10 cellular contexts compared by ENCODE assay signal in genomic region chr5:134530375-134531077, GRCh38. TPM values are rescaled to one million over a fixed set of nuclear protein-coding genes. Genes with fewer than 3 reads are reported as not detected.
DNase-seq lines count a peak whose midpoint lies in the region; ATAC-seq and TF ChIP-seq lines count a peak whose summit lies in the region.
"Had no signal": no experiment of that assay in that cellular context is flagged by ENCODE, and none has a peak within 500 bp of the region (broad histone marks: within the 10 kb centered on the region; RNA-seq: fewer than 3 reads in every experiment).

No MANE protein-coding gene starts in this region.

- H3K27me3 Mint-ChIP-seq in activated T-cell treated with anti-CD3 and anti-CD28 coated beads, Interleukin-2, amount 50 U/mL, for 24 hours = no peaks in the 10 kb centered on the region
- no peaks in the 10 kb centered on the region for H3K27me3 Mint-ChIP-seq in activated T-cell treated with anti-CD3 and anti-CD28 coated beads, Interleukin-2, amount 50 U/mL, for 4 hours (ENCODE audit: low read depth)
- H3K27me3 Mint-ChIP-seq in chondrocyte (ENCODE audit: low read depth) = no peaks in the 10 kb centered on the region

- peaks cover 23% of the 10 kb centered on the region for H3K36me3 Mint-ChIP-seq in activated T-cell treated with anti-CD3 and anti-CD28 coated beads, Interleukin-2, amount 50 U/mL, for 24 hours (ENCODE audit: low read depth)
- no peaks in the 10 kb centered on the region for H3K36me3 Mint-ChIP-seq in activated T-cell treated with anti-CD3 and anti-CD28 coated beads, Interleukin-2, amount 50 U/mL, for 4 hours (ENCODE audit: insufficient read depth)
- no peaks in the 10 kb centered on the region for H3K36me3 Mint-ChIP-seq in chondrocyte (ENCODE audit: low read depth)

- no peak for TF ChIP-seq POLR2A in thyroid gland (IDR thresholded peaks at IDR 0.05)

- peak overlapping the region; percentile 98 for H3K27ac Mint-ChIP-seq in activated T-cell treated with anti-CD3 and anti-CD28 coated beads, Interleukin-2, amount 50 U/mL, for 24 hours
- peak overlapping the region; percentile 76 for H3K27ac Mint-ChIP-seq in chondrocyte (ENCODE audit: unreplicated experiment)

- peaks cover 77% of the 10 kb centered on the region for H3K4me1 Mint-ChIP-seq in activated T-cell treated with anti-CD3 and anti-CD28 coated beads, Interleukin-2, amount 50 U/mL, for 24 hours (ENCODE audit: low read depth)
- H3K4me1 Mint-ChIP-seq in activated T-cell treated with anti-CD3 and anti-CD28 coated beads, Interleukin-2, amount 50 U/mL, for 4 hours (ENCODE audit: low read depth) = peaks cover 69% of the 10 kb centered on the region
- H3K4me1 Mint-ChIP-seq in chondrocyte (ENCODE audit: low read depth) = peaks cover 37% of the 10 kb centered on the region

- H3K4me3 ChIP-seq in thyroid gland (replicated peaks in 1 of 3) (no peak overlapping the region), A673 (ENCODE audit: low read depth, low read length, poor library complexity, severe bottlenecking) (no peak overlapping the region)

- H3K9me3 ChIP-seq in thyroid gland = no peaks in the 10 kb centered on the region
- no peaks in the 10 kb centered on the region for H3K9me3 ChIP-seq in A673 (ENCODE audit: low read depth, low read length, poor library complexity, severe bottlenecking)
- H3K9me3 ChIP-seq: vagina had no signal

- DNase-seq in activated T-cell treated with anti-CD3 and anti-CD28 coated beads, Interleukin-2, amount 50 U/mL, for 24 hours = no peak
- no peak for DNase-seq in activated T-cell treated with anti-CD3 and anti-CD28 coated beads, Interleukin-2, amount 50 U/mL, for 4 hours
- DNase-seq in chondrocyte (ENCODE audit: low spot score) (no peak), middle frontal gyrus (ENCODE audit: extremely low spot score, low spot score) (peak; percentile 9), thyroid gland (no peak), kidney glomerular epithelial cell (lab: John Stamatoyannopoulos, UW) (no peak), A673 (ENCODE audit: low spot score) (no peak), NCI-H1694 treated with DMSO at 0.1 percent for 48 hours (lab: John Stamatoyannopoulos, UW) (no peak)
- DNase-seq: stimulated activated CD4-positive, alpha-beta T cell treated with anti-CD3 and anti-CD28 coated beads, Interleukin-2, amount 100 ng/mL, for 24 hours had no signal

- 79 to 90% methylated on average over 8 of the region's 8 CpGs for WGBS in thyroid gland, 2 donors

- POLR2A ChIA-PET in A673 (lab: Charles Lee; ENCODE audit: low non-redundant PET) = no interaction called here

- H3K27ac ChIP-seq in thyroid gland = peak overlapping the region in 2 of 3 donors; percentile 12 to 26
- no peak overlapping the region for H3K27ac ChIP-seq in A673 (ENCODE audit: low read depth, low read length, poor library complexity, severe bottlenecking)
- H3K27ac ChIP-seq: vagina had no signal

- TF ChIP-seq CTCF in chondrocyte (IDR thresholded peaks at IDR 0.05) = no peak
- no peak for TF ChIP-seq CTCF in thyroid gland (IDR thresholded peaks at IDR 0.05)
- TF ChIP-seq CTCF in A673 (conservative IDR thresholded peaks at IDR 0.05; ENCODE audit: low read depth, low read length) = no peak

- no peaks in the 10 kb centered on the region for H3K9me3 Mint-ChIP-seq in activated T-cell treated with anti-CD3 and anti-CD28 coated beads, Interleukin-2, amount 50 U/mL, for 24 hours
- H3K9me3 Mint-ChIP-seq in activated T-cell treated with anti-CD3 and anti-CD28 coated beads, Interleukin-2, amount 50 U/mL, for 4 hours = no peaks in the 10 kb centered on the region
- H3K9me3 Mint-ChIP-seq in chondrocyte (ENCODE audit: low read depth) = no peaks in the 10 kb centered on the region

- CTCF ChIA-PET in A673 (lab: Charles Lee) = no interaction called here

- H3K4me1 ChIP-seq in thyroid gland (peaks cover 35 to 61% of the 10 kb centered on the region in 2 donors), A673 (ENCODE audit: insufficient read depth, low read length, poor library complexity, severe bottlenecking) (peaks cover 8% of the 10 kb centered on the region)

- H3K36me3 ChIP-seq in thyroid gland = no peaks in the 10 kb centered on the region
- H3K36me3 ChIP-seq in A673 (ENCODE audit: insufficient read depth, low read length, poor library complexity, severe bottlenecking) = no peaks in the 10 kb centered on the region
- H3K36me3 ChIP-seq: vagina had no signal

- no peak for ATAC-seq in activated T-cell treated with anti-CD3 and anti-CD28 coated beads, Interleukin-2, amount 50 U/mL, for 4 hours

- no TSS peak for BruUV-seq in A673 (replicated peaks; lab: Mats Ljungman, UMichigan)

- H3K4me3 Mint-ChIP-seq in activated T-cell treated with anti-CD3 and anti-CD28 coated beads, Interleukin-2, amount 50 U/mL, for 24 hours = no peak overlapping the region
- H3K4me3 Mint-ChIP-seq in activated T-cell treated with anti-CD3 and anti-CD28 coated beads, Interleukin-2, amount 50 U/mL, for 4 hours = no peak overlapping the region
- no peak overlapping the region for H3K4me3 Mint-ChIP-seq in chondrocyte (ENCODE audit: unreplicated experiment)

- H3K27me3 ChIP-seq in thyroid gland (no peaks in the 10 kb centered on the region), A673 (replicated peaks; ENCODE audit: insufficient read depth, low read depth, low read length, poor library complexity) (no peaks in the 10 kb centered on the region)
- H3K27me3 ChIP-seq: vagina had no signal

- intact Hi-C loops in thyroid gland (cut with DNase I) (loop anchor here (5.0 kb wide), 1 partner anchor 37 kb away; no protein-coding TSS in a partner anchor), A673 (cut with micrococcal nuclease; ENCODE audit: unreplicated experiment) (no loop called here)

RNA-seq across cellular contexts. Expression of gene JADE2, which starts 5.1 kb away (rescaled TPM):
- 10 to 100 TPM; 73.6 to 83.6 (median 76.8) TPM for total RNA-seq in activated T-cell treated with anti-CD3 and anti-CD28 coated beads, Interleukin-2, amount 50 U/mL, for 4 hours
- total RNA-seq in chondrocyte (16.3 to 17.6 TPM (median 16.8 TPM) in 3 replicates), thyroid gland (100 to 1,000 TPM in 1 of 4 donors, 10 to 100 TPM in 3; 51.7 to 116 (median 76.6) TPM), A673 (2021) (15.8 and 18.4 TPM in 2 replicates)
